In genomic region chr13:32075150-32075851, GRCh38 we compare ENCODE assay signal across 16 cellular contexts. TPM values are rescaled to one million over a fixed set of nuclear protein-coding genes. Genes with fewer than 3 reads are reported as not detected.
A peak's percentile ranks its signal among the peaks of the same experiment; 100 is the strongest.
DNase-seq lines count a peak whose midpoint lies in the region; ATAC-seq, FAIRE-seq and TF ChIP-seq lines count a peak whose summit lies in the region.
"Had no signal": no experiment of that assay in that cellular context is flagged by ENCODE, and none has a peak within 500 bp of the region (broad histone marks: within the 10 kb centered on the region; RNA-seq: fewer than 3 reads in every experiment).

No MANE protein-coding gene starts in this region.

- WGBS in right lobe of liver (ENCODE audit: insufficient coverage, low coverage, low lambda C conversion rate, missing lambda C conversion rate): 65% methylated on average over 2 of the region's 2 CpGs

- no peak for TF ChIP-seq CTCF in right lobe of liver (IDR thresholded peaks at IDR 0.05)

- peak overlapping the region in 1 of 3 donors; percentile 0 for H3K27ac ChIP-seq in right lobe of liver
- H3K27ac ChIP-seq: BLaER1 had no signal

- no peak overlapping the region for H3K4me3 ChIP-seq in right lobe of liver
- H3K4me3 ChIP-seq: BLaER1, GM23338 had no signal

- intact Hi-C loops in right lobe of liver (cut with DNase I): no loop called here

- ATAC-seq in right lobe of liver: peak; percentile 71 to 88 (median 82)

- no peak for FAIRE-seq in HTR-8/SVneo (lab: Jason Lieb, UNC)

- peaks cover 0 to 19% (median 0%) of the 10 kb centered on the region in 4 donors for H3K4me1 ChIP-seq in right lobe of liver
- H3K4me1 ChIP-seq: BLaER1 had no signal

- H3K9me3 ChIP-seq in right lobe of liver: no peaks in the 10 kb centered on the region

- no peaks in the 10 kb centered on the region for H3K27me3 ChIP-seq in right lobe of liver
- H3K27me3 ChIP-seq: BLaER1 had no signal

- DNase-seq in DMS153 (lab: John Stamatoyannopoulos, UW) (peak; percentile 35), DMS153 treated with DMSO at 0.1 percent for 48 hours (lab: John Stamatoyannopoulos, UW; ENCODE audit: unreplicated experiment) (no peak), MV-4-11 (lab: John Stamatoyannopoulos, UW) (peak; percentile 12), NOMO-1 (lab: John Stamatoyannopoulos, UW; ENCODE audit: unreplicated experiment in 2 of 2) (peak; percentile 22 to 37), right lobe of liver (no peak), HTR-8/SVneo (ENCODE audit: insufficient read length, low spot score) (no peak), amniotic stem cell (lab: John Stamatoyannopoulos, UW) (no peak)
- DNase-seq in activated T-cell treated with anti-CD3 and anti-CD28 coated beads, Interleukin-2, amount 50 U/mL, for 48 hours: no peak
- DNase-seq: 8988T; CD8-positive, alpha-beta memory T cell; Karpas-422; NCI-H1930; NCI-H524 treated with DMSO at 0.1 percent for 48 hours; SHP77 treated with DMSO at 0.1 percent for 48 hours had no signal

- TF ChIP-seq POLR2A in right lobe of liver (IDR thresholded peaks at IDR 0.05): no peak

- no peaks in the 10 kb centered on the region for H3K36me3 ChIP-seq in right lobe of liver
- H3K36me3 ChIP-seq: BLaER1 had no signal

RNA-seq across cellular contexts. Expression of gene FRY, which starts 43.7 kb away (rescaled TPM):
- total RNA-seq in right lobe of liver: 100 to 1,000 TPM in 1 of 6 experiments, 10 to 100 TPM in 5; 16.1 to 106 (median 35.7) TPM

Comparison
In these comparisons a context has a peak if more than half of its experiments do, and no peak if none do; other contexts are left out.
1. DNase-seq: peak in DMS153 (single experiment), MV-4-11 (single experiment) and NOMO-1 (2 of 2); none in DMS153 treated with DMSO at 0.1 percent for 48 hours (single experiment), right lobe of liver (0 of 3), HTR-8/SVneo (single experiment), activated T-cell treated with anti-CD3 and anti-CD28 coated beads, Interleukin-2, amount 50 U/mL, for 48 hours (0 of 2) and amniotic stem cell (single experiment).